Comparison of ENCODE assay signal across 8 cellular contexts in genomic region chr4:81069706-81070331, GRCh38. TPM values are rescaled to one million over a fixed set of nuclear protein-coding genes. Genes with fewer than 3 reads are reported as not detected.
DNase-seq lines count a peak whose midpoint lies in the region; ATAC-seq, FAIRE-seq and TF ChIP-seq lines count a peak whose summit lies in the region.

No MANE protein-coding gene starts in this region.

- DNase-seq in GM10266 (ENCODE audit: extremely low spot score) (peak; percentile 39), HCT116 (ENCODE audit: low read depth, low spot score) (peak; percentile 86), MG63 (peak; percentile 41), RWPE2 (ENCODE audit: low spot score) (no peak), frontal cortex (ENCODE audit: low spot score in 2 of 2) (peak; percentile 0 to 7), ovary (peak in 4 of 5 donors; percentile 23 to 48 (median 31)), urothelium cell line (ENCODE audit: low spot score) (peak; percentile 60)
- peak; percentile 9 for DNase-seq in activated T-helper 9 cell treated with anti-CD3 and anti-CD28 coated beads, Interleukin-2, amount 50 U/mL, for 16 hours (ENCODE audit: low read depth)

- TF ChIP-seq RAD21 in HCT116 (IDR thresholded peaks at IDR 0.05; ENCODE audit: low read depth): peak; percentile 88

- POLR2A ChIA-PET in HCT116 (lab: Charles Lee): no interaction called here

- no peak overlapping the region for H3K4me2 ChIP-seq in HCT116 (ENCODE audit: low read length)

- H3K79me2 ChIP-seq in HCT116 (ENCODE audit: insufficient read depth, low read length): no peaks in the 10 kb centered on the region

- WGBS in ovary, 3 donors: 5 to 11% (median 9%) methylated on average over 6 of the region's 6 CpGs

- no peak overlapping the region for H3K9ac ChIP-seq in HCT116 (ENCODE audit: low read length)

- no peak overlapping the region for H3K27ac ChIP-seq in HCT116 (ENCODE audit: low read depth, low read length)
- no peak overlapping the region for H3K27ac ChIP-seq in RWPE2 (ENCODE audit: poor library complexity, severe bottlenecking)
- no peak overlapping the region for H3K27ac ChIP-seq in ovary

- peak; percentile 98 for ATAC-seq in HCT116
- peak; percentile 95 for ATAC-seq in RWPE2 (ENCODE audit: low read depth)

- TF ChIP-seq CTCF in GM10266 (IDR thresholded peaks at IDR 0.05; ENCODE audit: control insufficient read depth, insufficient read depth, low read depth, missing control alignments) (peak; percentile 85), HCT116 (IDR thresholded peaks at IDR 0.05 in 2 of 3, conservative IDR thresholded peaks at IDR 0.05 in 1 of 3; ENCODE audit: borderline replicate concordance in 1 of 3, insufficient read depth in 1 of 3, low read depth in 2 of 3, low read length in 2 of 3) (peak; percentile 86 to 94 (median 92)), RWPE2 (IDR thresholded peaks at IDR 0.05; ENCODE audit: poor library complexity, severe bottlenecking) (peak; percentile 93), ovary (IDR thresholded peaks at IDR 0.05) (peak; percentile 23 to 69 (median 62))

- intact Hi-C loops in HCT116 (cut with micrococcal nuclease): loop anchor here (1.0 kb wide), 2 partner anchors 190 to 281 kb away; no protein-coding TSS in a partner anchor
- intact Hi-C loops in ovary (cut with DNase I): loop anchor here in 1 of 4 donors (5.0 kb wide), 1 partner anchor 282 kb away; no protein-coding TSS in a partner anchor

- TF ChIP-seq POLR2A in HCT116 (IDR thresholded peaks at IDR 0.05; ENCODE audit: borderline replicate concordance, extremely low read depth, insufficient read depth, insufficient read length) (no peak), ovary (IDR thresholded peaks at IDR 0.05) (no peak)

- CTCF ChIA-PET in HCT116 (lab: Charles Lee): interaction anchor here (0.7 to 3.5 kb wide), 10 partner anchors 13 to 307 kb away, joined by 3 to 73 read pairs (median 4); no protein-coding TSS in a partner anchor

- no peaks in the 10 kb centered on the region for H3K36me3 ChIP-seq in HCT116 (ENCODE audit: control insufficient read depth in 1 of 2, insufficient read depth in 2 of 2, low read length in 2 of 2)
- no peaks in the 10 kb centered on the region for H3K36me3 ChIP-seq in MG63
- no peaks in the 10 kb centered on the region for H3K36me3 ChIP-seq in RWPE2 (ENCODE audit: low read depth)
- no peaks in the 10 kb centered on the region for H3K36me3 ChIP-seq in ovary

- no peak overlapping the region for H3K4me3 ChIP-seq in HCT116 (replicated peaks in 1 of 2; ENCODE audit: low read depth in 1 of 2, low read length in 2 of 2)
- H3K4me3 ChIP-seq in MG63: no peak overlapping the region
- no peak overlapping the region for H3K4me3 ChIP-seq in RWPE2 (ENCODE audit: severe bottlenecking)
- H3K4me3 ChIP-seq in ovary: no peak overlapping the region

- RAD21 ChIA-PET in HCT116 (lab: Charles Lee; ENCODE audit: low non-redundant PET in 1 of 2, low total read pairs in 2 of 2, uncharacterized antibody in 2 of 2, unreplicated experiment in 2 of 2): interaction anchor here (0.7 to 0.9 kb wide), 2 partner anchors 282 kb away, joined by 3 to 7 read pairs; no protein-coding TSS in a partner anchor

- peaks cover 27% of the 10 kb centered on the region for H3K27me3 ChIP-seq in HCT116 (ENCODE audit: insufficient read depth, low read length)
- H3K27me3 ChIP-seq in MG63: no peaks in the 10 kb centered on the region
- no peaks in the 10 kb centered on the region for H3K27me3 ChIP-seq in RWPE2 (ENCODE audit: insufficient read depth, poor library complexity, severe bottlenecking)
- H3K27me3 ChIP-seq in ovary: no peaks in the 10 kb centered on the region

- no peaks in the 10 kb centered on the region for H3K4me1 ChIP-seq in HCT116 (ENCODE audit: control insufficient read depth in 1 of 2, insufficient read depth in 2 of 2, low read length in 2 of 2)
- no peaks in the 10 kb centered on the region for H3K4me1 ChIP-seq in RWPE2 (ENCODE audit: insufficient read depth, poor library complexity, severe bottlenecking)
- no peaks in the 10 kb centered on the region for H3K4me1 ChIP-seq in ovary (ENCODE audit: insufficient read depth)

- BruUV-seq in HCT116 (replicated peaks; lab: Mats Ljungman, UMichigan): no TSS peak

- no peak overlapping the region for H2AFZ ChIP-seq in HCT116 (ENCODE audit: low read depth, low read length, poor library complexity, severe bottlenecking)

- H3K9me3 ChIP-seq in HCT116 (ENCODE audit: control insufficient read depth in 1 of 2, insufficient read depth in 1 of 2, low read depth in 1 of 2, low read length in 2 of 2): no peaks in the 10 kb centered on the region
- no peaks in the 10 kb centered on the region for H3K9me3 ChIP-seq in MG63
- H3K9me3 ChIP-seq in RWPE2 (ENCODE audit: severe bottlenecking): no peaks in the 10 kb centered on the region
- H3K9me3 ChIP-seq in ovary: no peaks in the 10 kb centered on the region

- TF ChIP-seq EP300 in ovary (IDR thresholded peaks at IDR 0.05): no peak

- H4K20me1 ChIP-seq in HCT116 (ENCODE audit: insufficient read depth): no peaks in the 10 kb centered on the region

- no peak for FAIRE-seq in frontal cortex (lab: Jason Lieb, UNC)
- FAIRE-seq in urothelium cell line (lab: Jason Lieb, UNC): no peak

- H3K9me2 ChIP-seq in HCT116 (ENCODE audit: insufficient read depth): no peaks in the 10 kb centered on the region

TF ChIP-seq in HCT116, 20 proteins besides CTCF, POLR2A, EP300 and RAD21:
- TF ChIP-seq MAX (IDR thresholded peaks at IDR 0.05): no peak
- no peak for TF ChIP-seq FOSL1 (IDR thresholded peaks at IDR 0.05; ENCODE audit: low read depth)
- TF ChIP-seq ZNF274 (IDR thresholded peaks at IDR 0.05; ENCODE audit: low read depth, low read length): no peak
- no peak for TF ChIP-seq SIN3A (IDR thresholded peaks at IDR 0.05; ENCODE audit: low read depth)
- TF ChIP-seq JUND (IDR thresholded peaks at IDR 0.05): no peak
- TF ChIP-seq POLR2AphosphoS5 (IDR thresholded peaks at IDR 0.05; ENCODE audit: low read depth, low read length): no peak
- no peak for TF ChIP-seq CEBPB (IDR thresholded peaks at IDR 0.05; ENCODE audit: low read depth)
- TF ChIP-seq ZFX (IDR thresholded peaks at IDR 0.05): no peak
- no peak for TF ChIP-seq TCF7L2 (IDR thresholded peaks at IDR 0.05; ENCODE audit: borderline replicate concordance, extremely low read depth, insufficient read depth, insufficient read length)
- no peak for TF ChIP-seq SP1 (IDR thresholded peaks at IDR 0.05; ENCODE audit: low read depth)
- TF ChIP-seq EZH2 (IDR thresholded peaks at IDR 0.05): no peak
TF ChIP-seq in HCT116: peak in this region for 0.

RNA-seq across cellular contexts. Expression of gene BMP3, which starts 39.3 kb away (rescaled TPM):
- total RNA-seq in HCT116 (2021; ENCODE audit: unreplicated experiment) (not detected), frontal cortex (5.7 TPM), ovary (10 to 100 TPM in 1 of 7 donors, 1 to 10 TPM in 5, under 1 TPM in 1; 0.56 to 10.1 (median 2.3) TPM)
- polyA plus RNA-seq in HCT116 (2012): not detected in 2 replicates
- total RNA-seq in MG63 (2014; rRNA removed; shearing (Covaris generic); ENCODE audit: low replicate concordance): not detected in 2 replicates
- polyA plus RNA-seq in ovary: 1 to 10 TPM; 7.8 to 7.9 TPM
